Comparison of ENCODE assay signal across 1 cellular context in the genomic region with DNA sequence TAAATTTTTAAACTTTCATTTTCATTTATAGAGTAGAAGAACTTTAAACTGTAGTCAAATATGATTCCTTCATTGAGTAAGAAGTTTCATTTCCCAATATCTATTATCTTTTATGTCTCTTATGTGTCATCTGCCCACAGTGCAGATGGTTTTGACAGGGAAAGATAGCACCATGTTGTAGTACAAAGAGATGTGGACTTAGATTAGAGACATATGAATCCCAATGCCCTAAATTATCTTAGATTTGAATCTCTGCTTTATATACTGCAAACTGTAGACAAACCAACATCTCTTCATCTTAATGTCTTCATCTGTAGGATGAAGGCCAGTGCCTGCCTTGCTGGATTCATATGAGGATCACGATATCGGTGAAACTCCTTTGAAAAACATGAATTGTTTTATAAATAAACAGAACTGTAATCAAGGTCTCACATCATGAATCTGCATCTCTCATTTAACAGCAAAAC.
A peak's percentile ranks its signal among the peaks of the same experiment; 100 is the strongest.
TF ChIP-seq lines count a peak whose summit lies in the region.

No MANE protein-coding gene starts in this region.

TF ChIP-seq in GM12878, 131 proteins besides CTCF, POLR2A, EP300 and RAD21 (continued from another document):
- peak; percentile 55; the same call in 1 of the 2 replicates for TF ChIP-seq ATF2 (IDR thresholded peaks at IDR 0.05; ENCODE audit: low read length)
- TF ChIP-seq HDGF (IDR thresholded peaks at IDR 0.05): no peak
- TF ChIP-seq FOS (IDR thresholded peaks at IDR 0.05; ENCODE audit: borderline replicate concordance, extremely low read depth, insufficient read length): no peak
- no peak for TF ChIP-seq SP1 (IDR thresholded peaks at IDR 0.05; ENCODE audit: low read depth, low read length)
- TF ChIP-seq, protein P1, sequence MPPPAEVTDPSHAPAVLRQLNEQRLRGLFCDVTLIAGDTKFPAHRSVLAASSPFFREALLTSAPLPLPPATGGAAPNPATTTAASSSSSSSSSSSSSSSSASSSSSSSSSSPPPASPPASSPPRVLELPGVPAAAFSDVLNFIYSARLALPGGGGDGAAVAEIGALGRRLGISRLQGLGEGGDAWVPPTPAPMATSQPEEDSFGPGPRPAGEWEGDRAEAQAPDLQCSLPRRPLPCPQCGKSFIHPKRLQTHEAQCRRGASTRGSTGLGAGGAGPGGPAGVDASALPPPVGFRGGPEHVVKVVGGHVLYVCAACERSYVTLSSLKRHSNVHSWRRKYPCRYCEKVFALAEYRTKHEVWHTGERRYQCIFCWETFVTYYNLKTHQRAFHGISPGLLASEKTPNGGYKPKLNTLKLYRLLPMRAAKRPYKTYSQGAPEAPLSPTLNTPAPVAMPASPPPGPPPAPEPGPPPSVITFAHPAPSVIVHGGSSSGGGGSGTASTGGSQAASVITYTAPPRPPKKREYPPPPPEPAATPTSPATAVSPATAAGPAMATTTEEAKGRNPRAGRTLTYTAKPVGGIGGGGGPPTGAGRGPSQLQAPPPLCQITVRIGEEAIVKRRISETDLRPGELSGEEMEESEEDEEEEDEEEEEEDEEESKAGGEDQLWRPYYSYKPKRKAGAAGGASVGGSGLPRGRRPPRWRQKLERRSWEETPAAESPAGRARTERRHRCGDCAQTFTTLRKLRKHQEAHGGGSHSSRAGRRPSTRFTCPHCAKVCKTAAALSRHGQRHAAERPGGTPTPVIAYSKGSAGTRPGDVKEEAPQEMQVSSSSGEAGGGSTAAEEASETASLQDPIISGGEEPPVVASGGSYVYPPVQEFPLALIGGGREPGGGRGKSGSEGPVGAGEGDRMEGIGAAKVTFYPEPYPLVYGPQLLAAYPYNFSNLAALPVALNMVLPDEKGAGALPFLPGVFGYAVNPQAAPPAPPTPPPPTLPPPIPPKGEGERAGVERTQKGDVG (CRISPR knock-in tag; IDR thresholded peaks at IDR 0.05): no peak
- no peak for TF ChIP-seq PML (IDR thresholded peaks at IDR 0.05; ENCODE audit: low read length)
- TF ChIP-seq RB1 (IDR thresholded peaks at IDR 0.05; ENCODE audit: borderline replicate concordance): no peak
- TF ChIP-seq, protein P2, sequence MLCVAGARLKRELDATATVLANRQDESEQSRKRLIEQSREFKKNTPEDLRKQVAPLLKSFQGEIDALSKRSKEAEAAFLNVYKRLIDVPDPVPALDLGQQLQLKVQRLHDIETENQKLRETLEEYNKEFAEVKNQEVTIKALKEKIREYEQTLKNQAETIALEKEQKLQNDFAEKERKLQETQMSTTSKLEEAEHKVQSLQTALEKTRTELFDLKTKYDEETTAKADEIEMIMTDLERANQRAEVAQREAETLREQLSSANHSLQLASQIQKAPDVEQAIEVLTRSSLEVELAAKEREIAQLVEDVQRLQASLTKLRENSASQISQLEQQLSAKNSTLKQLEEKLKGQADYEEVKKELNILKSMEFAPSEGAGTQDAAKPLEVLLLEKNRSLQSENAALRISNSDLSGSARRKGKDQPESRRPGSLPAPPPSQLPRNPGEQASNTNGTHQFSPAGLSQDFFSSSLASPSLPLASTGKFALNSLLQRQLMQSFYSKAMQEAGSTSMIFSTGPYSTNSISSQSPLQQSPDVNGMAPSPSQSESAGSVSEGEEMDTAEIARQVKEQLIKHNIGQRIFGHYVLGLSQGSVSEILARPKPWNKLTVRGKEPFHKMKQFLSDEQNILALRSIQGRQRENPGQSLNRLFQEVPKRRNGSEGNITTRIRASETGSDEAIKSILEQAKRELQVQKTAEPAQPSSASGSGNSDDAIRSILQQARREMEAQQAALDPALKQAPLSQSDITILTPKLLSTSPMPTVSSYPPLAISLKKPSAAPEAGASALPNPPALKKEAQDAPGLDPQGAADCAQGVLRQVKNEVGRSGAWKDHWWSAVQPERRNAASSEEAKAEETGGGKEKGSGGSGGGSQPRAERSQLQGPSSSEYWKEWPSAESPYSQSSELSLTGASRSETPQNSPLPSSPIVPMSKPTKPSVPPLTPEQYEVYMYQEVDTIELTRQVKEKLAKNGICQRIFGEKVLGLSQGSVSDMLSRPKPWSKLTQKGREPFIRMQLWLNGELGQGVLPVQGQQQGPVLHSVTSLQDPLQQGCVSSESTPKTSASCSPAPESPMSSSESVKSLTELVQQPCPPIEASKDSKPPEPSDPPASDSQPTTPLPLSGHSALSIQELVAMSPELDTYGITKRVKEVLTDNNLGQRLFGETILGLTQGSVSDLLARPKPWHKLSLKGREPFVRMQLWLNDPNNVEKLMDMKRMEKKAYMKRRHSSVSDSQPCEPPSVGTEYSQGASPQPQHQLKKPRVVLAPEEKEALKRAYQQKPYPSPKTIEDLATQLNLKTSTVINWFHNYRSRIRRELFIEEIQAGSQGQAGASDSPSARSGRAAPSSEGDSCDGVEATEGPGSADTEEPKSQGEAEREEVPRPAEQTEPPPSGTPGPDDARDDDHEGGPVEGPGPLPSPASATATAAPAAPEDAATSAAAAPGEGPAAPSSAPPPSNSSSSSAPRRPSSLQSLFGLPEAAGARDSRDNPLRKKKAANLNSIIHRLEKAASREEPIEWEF (IDR thresholded peaks at IDR 0.05; ENCODE audit: insufficient replicate concordance, low read depth, low read length): no peak
